In the genomic region with DNA sequence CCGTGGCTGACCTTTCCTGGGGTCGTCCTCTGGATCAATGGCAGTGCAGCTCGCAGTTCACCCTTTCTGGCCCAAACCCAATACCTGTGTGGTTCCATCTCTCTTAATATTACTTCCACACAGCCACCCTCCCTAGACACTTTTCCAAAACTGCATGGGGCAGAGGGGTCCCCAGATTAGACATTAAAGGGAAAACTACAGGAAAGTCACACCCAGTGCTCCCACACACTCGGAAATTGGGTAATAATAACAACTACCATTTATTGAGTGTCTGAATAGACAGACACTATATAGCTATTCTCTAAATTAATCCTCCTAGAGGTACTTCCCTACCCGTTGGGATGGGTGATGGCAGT, we compare ENCODE assay signal across 8 cellular contexts. TPM values are rescaled to one million over a fixed set of nuclear protein-coding genes. Genes with fewer than 3 reads are reported as not detected.
DNase-seq lines count a peak whose midpoint lies in the region; ATAC-seq and TF ChIP-seq lines count a peak whose summit lies in the region.
"Had no signal": no experiment of that assay in that cellular context is flagged by ENCODE, and none has a peak within 500 bp of the region (broad histone marks: within the 10 kb centered on the region; RNA-seq: fewer than 3 reads in every experiment).

No MANE protein-coding gene starts in this region.

- DNase-seq in GM12864 (ENCODE audit: low read depth), result no peak
- DNase-seq in MM.1S, result no peak
- DNase-seq in colonic mucosa, result no peak
- DNase-seq in progenitor cell of endocrine pancreas (ENCODE audit: low spot score, unreplicated experiment), result no peak
- no peak for DNase-seq in upper lobe of right lung
- DNase-seq in spleen, result no peak
- DNase-seq in inferior parietal cortex (ENCODE audit: extremely low spot score), result no peak

- H3K9me2 ChIP-seq in MM.1S (replicated peaks; ENCODE audit: insufficient read depth, low read length), result no peaks in the 10 kb centered on the region

- no peaks in the 10 kb centered on the region for H3K9me3 Mint-ChIP-seq in progenitor cell of endocrine pancreas (ENCODE audit: low read depth)

- 16 to 28% (median 25%) methylated on average over 5 of the region's 5 CpGs for WGBS in spleen, 5 donors

- no peaks in the 10 kb centered on the region for H3F3A ChIP-seq in MM.1S (ENCODE audit: insufficient read depth, low read length)

- peaks cover 24% of the 10 kb centered on the region for H3K4me1 Mint-ChIP-seq in progenitor cell of endocrine pancreas (ENCODE audit: low read depth)

- no peaks in the 10 kb centered on the region for H3K27me3 Mint-ChIP-seq in progenitor cell of endocrine pancreas

- no peak for TF ChIP-seq POLR2A in spleen (IDR thresholded peaks at IDR 0.05)

- H3K4me3 Mint-ChIP-seq in progenitor cell of endocrine pancreas (ENCODE audit: low read depth), result peak overlapping the region; percentile 78

- H3K36me3 Mint-ChIP-seq in progenitor cell of endocrine pancreas (ENCODE audit: insufficient read depth), result no peaks in the 10 kb centered on the region

- ATAC-seq in upper lobe of right lung, result no peak

- TF ChIP-seq CTCF in GM12864 (IDR thresholded peaks at IDR 0.05; ENCODE audit: low read depth, low read length, missing control alignments), result no peak
- TF ChIP-seq CTCF in MM.1S (IDR thresholded peaks at IDR 0.05; ENCODE audit: low read length), result no peak
- TF ChIP-seq CTCF in colonic mucosa (IDR thresholded peaks at IDR 0.05), result peak; percentile 3
- no peak for TF ChIP-seq CTCF in progenitor cell of endocrine pancreas (IDR thresholded peaks at IDR 0.05; ENCODE audit: unreplicated experiment)
- TF ChIP-seq CTCF in upper lobe of right lung (IDR thresholded peaks at IDR 0.05), result no peak
- TF ChIP-seq CTCF in spleen (IDR thresholded peaks at IDR 0.05 in 8 of 11, conservative IDR thresholded peaks at IDR 0.05 in 3 of 11), result peak in 1 of 11 experiments; percentile 46

- no peak overlapping the region for H3K27ac ChIP-seq in MM.1S (ENCODE audit: low read length)
- no peak overlapping the region for H3K27ac ChIP-seq in colonic mucosa
- H3K27ac ChIP-seq in upper lobe of right lung, result no peak overlapping the region
- H3K27ac ChIP-seq in spleen, result peak overlapping the region in 3 of 8 donors; percentile 32 to 45 (median 35)

- no peaks in the 10 kb centered on the region for H3K27me3 ChIP-seq in MM.1S (replicated peaks; ENCODE audit: insufficient read depth, low read length)
- no peaks in the 10 kb centered on the region for H3K27me3 ChIP-seq in colonic mucosa
- H3K27me3 ChIP-seq in upper lobe of right lung, result no peaks in the 10 kb centered on the region
- peaks cover 0 to 45% (median 0%) of the 10 kb centered on the region in 7 donors for H3K27me3 ChIP-seq in spleen (replicated peaks in 1 of 7)
- H3K27me3 ChIP-seq: heart left ventricle had no signal

- H3K4me3 ChIP-seq in GM12864 (ENCODE audit: low read depth, low read length) (peak overlapping the region; percentile 37; the same call in 1 of the 2 replicates), MM.1S (ENCODE audit: low read length) (no peak overlapping the region), colonic mucosa (no peak overlapping the region), upper lobe of right lung (no peak overlapping the region), spleen (peak overlapping the region in 3 of 8 donors; percentile 13 to 91 (median 75))

- H3K9ac ChIP-seq in MM.1S (ENCODE audit: low read length), result no peak overlapping the region
- H3K9ac ChIP-seq in colonic mucosa (ENCODE audit: low read depth in 2 of 2, low read length in 2 of 2), result peak overlapping the region in 1 of 2 donors; percentile 14

- peak overlapping the region; percentile 94 for H3K27ac Mint-ChIP-seq in progenitor cell of endocrine pancreas

- H3K4me1 ChIP-seq in MM.1S (ENCODE audit: low read length) (no peaks in the 10 kb centered on the region), colonic mucosa (peaks cover 26% of the 10 kb centered on the region), upper lobe of right lung (peaks cover 42% of the 10 kb centered on the region), spleen (peaks cover 21 to 74% (median 56%) of the 10 kb centered on the region in 6 donors)

- H3K4me2 ChIP-seq in MM.1S (ENCODE audit: low read depth, low read length), result peak overlapping the region; percentile 24; the same call in 1 of the 2 replicates

- H4K20me1 ChIP-seq in MM.1S (ENCODE audit: insufficient read depth, low read length), result no peaks in the 10 kb centered on the region

- no peaks in the 10 kb centered on the region for H3K79me2 ChIP-seq in MM.1S (ENCODE audit: low read length)

- H3K9me3 ChIP-seq in MM.1S (replicated peaks; ENCODE audit: insufficient read depth, low read length) (no peaks in the 10 kb centered on the region), colonic mucosa (no peaks in the 10 kb centered on the region), upper lobe of right lung (no peaks in the 10 kb centered on the region), spleen (no peaks in the 10 kb centered on the region)
- H3K9me3 ChIP-seq: heart left ventricle had no signal

- H3K36me3 ChIP-seq in MM.1S (replicated peaks; ENCODE audit: insufficient read depth, low read length) (no peaks in the 10 kb centered on the region), colonic mucosa (no peaks in the 10 kb centered on the region), upper lobe of right lung (no peaks in the 10 kb centered on the region), spleen (peaks cover 0 to 3% (median 0%) of the 10 kb centered on the region in 6 donors)

- peak overlapping the region; percentile 69; the same call in 1 of the 2 replicates for H2AFZ ChIP-seq in MM.1S (ENCODE audit: low read length)

- intact Hi-C loops in colonic mucosa (cut with DNase I) (loop anchor here (2.0 kb wide), 1 partner anchor 37 kb away; no protein-coding TSS in a partner anchor), upper lobe of right lung (cut with DNase I) (loop anchor here (5.0 kb wide), 1 partner anchor 39 kb away; no protein-coding TSS in a partner anchor), spleen (cut with DNase I; ENCODE audit: low total_unique reads) (loop anchor here (10.0 kb wide), 1 partner anchor 51 kb away; no protein-coding TSS in a partner anchor)

RNA-seq across cellular contexts. Expression of a gene that starts 0.6 kb away (rescaled TPM):
- total RNA-seq in colonic mucosa (100 to 1,000 TPM; 133 to 142 TPM), progenitor cell of endocrine pancreas (71.4 and 71.8 TPM in 2 replicates), upper lobe of right lung (105 TPM), spleen (100 to 1,000 TPM in 5 of 7 donors, 10 to 100 TPM in 2; 91.8 to 161 (median 149) TPM)
- 10 to 100 TPM; 22.3 to 49.8 (median 35.6) TPM for polyA plus RNA-seq in spleen

RNA-seq across cellular contexts. Expression of a gene that starts 25.5 kb away (rescaled TPM):
- 1,000 to 10,000 TPM; 2,653 to 6,886 TPM for total RNA-seq in colonic mucosa
- total RNA-seq in progenitor cell of endocrine pancreas, result 8,238 and 8,322 TPM in 2 replicates
- 14,226 TPM for total RNA-seq in upper lobe of right lung
- total RNA-seq in spleen, result over 10,000 TPM in 4 of 7 donors, under 1 TPM in 3; under 0.01 to 20,748 (median 15,186) TPM
- polyA plus RNA-seq in spleen, result not detected
- polyA plus RNA-seq: heart left ventricle had no signal

RNA-seq across cellular contexts. Expression of a gene that starts 26.9 kb away (rescaled TPM):
- total RNA-seq in colonic mucosa, result 1,000 to 10,000 TPM; 1,555 to 3,531 TPM
- total RNA-seq in progenitor cell of endocrine pancreas, result 6,474 and 7,038 TPM in 2 replicates
- total RNA-seq in upper lobe of right lung, result 2,477 TPM
- total RNA-seq in spleen, result 1,000 to 10,000 TPM in 4 of 7 donors, under 1 TPM in 2, not detected in 1; under 0.01 to 7,358 (median 2,736) TPM
- not detected for polyA plus RNA-seq in spleen
- polyA plus RNA-seq: heart left ventricle had no signal

RNA-seq across cellular contexts. Expression of a gene that starts 36.0 kb away (rescaled TPM):
- 1 to 10 TPM; 1.3 to 1.6 TPM for total RNA-seq in colonic mucosa
- 4.5 and 4.9 TPM in 2 replicates for total RNA-seq in progenitor cell of endocrine pancreas
- total RNA-seq in upper lobe of right lung, result 2.4 TPM
- total RNA-seq in spleen, result 1 to 10 TPM in 6 of 7 donors, under 1 TPM in 1; 0.66 to 2.6 (median 1.7) TPM
- polyA plus RNA-seq in spleen, result 1 to 10 TPM; 1.2 to 1.4 (median 1.3) TPM
